6 cellular contexts compared by ENCODE assay signal in the genomic region with DNA sequence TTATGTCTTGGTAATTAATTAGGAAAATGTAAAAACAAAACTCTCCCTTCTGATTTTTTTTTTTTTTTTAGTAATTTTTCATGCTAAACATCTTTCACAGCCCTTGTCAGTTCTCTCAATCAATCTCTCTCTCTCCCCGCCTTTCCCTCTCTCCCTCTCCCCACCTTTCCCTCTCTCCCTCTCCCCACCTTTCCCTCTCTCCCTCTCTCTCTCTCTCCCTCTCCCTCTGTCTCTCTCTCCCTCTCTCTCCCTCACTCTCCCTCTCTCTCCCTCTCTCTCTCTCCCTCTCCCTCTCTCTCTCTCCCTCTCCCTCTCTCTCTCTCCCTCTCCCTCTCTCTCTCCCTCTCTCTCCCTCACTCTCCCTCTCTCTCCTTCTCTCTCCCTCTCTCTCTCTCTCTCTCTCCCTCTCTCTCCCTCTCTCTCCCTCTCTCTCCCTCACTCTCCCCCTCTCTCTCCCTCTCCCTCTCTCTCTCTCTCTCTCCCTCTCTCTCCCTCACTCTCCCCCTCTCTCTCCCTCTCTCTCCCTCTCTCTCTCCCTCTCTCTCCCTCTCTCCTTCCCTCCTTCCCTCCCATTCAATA. TPM values are rescaled to one million over a fixed set of nuclear protein-coding genes. Genes with fewer than 3 reads are reported as not detected.
DNase-seq lines count a peak whose midpoint lies in the region; ATAC-seq and TF ChIP-seq lines count a peak whose summit lies in the region.
"Not testable (repeated sequence)": the region's sequence is repeated elsewhere in the genome, so short reads cannot be mapped to it uniquely, and the experiment has no call there.

No MANE protein-coding gene starts in this region.

- H3K4me1 ChIP-seq in BLaER1 treated with 17β-estradiol and CSF1 and Interleukin-3, amounts not matched to agents 10 nM and 100 nM = peaks cover 45 to 62% (median 58%) of the 10 kb centered on the region in 10 experiments

- not testable (repeated sequence) for H3K27me3 ChIP-seq in BLaER1 treated with 17β-estradiol and CSF1 and Interleukin-3, amounts not matched to agents 10 nM and 100 nM; WERI-Rb-1 (ENCODE audit: insufficient read depth, low read depth, severe bottlenecking)

- not testable (repeated sequence) for H4K20me1 ChIP-seq in BLaER1 treated with 17β-estradiol and CSF1 and Interleukin-3, amounts not matched to agents 10 nM and 100 nM

- H3K9me3 Mint-ChIP-seq in dendritic cell treated with granulocyte-macrophage colony-stimulating factor and Interleukin-4, amounts not matched to agents 40 ng/mL and 50 ng/mL, for 4 days; naive B cell: not testable (repeated sequence)

- H3K27ac Mint-ChIP-seq in dendritic cell treated with granulocyte-macrophage colony-stimulating factor and Interleukin-4, amounts not matched to agents 40 ng/mL and 50 ng/mL, for 4 days = peak overlapping the region; percentile 65
- H3K27ac Mint-ChIP-seq in naive B cell = peak overlapping the region in 5 of 6 donors; percentile 72 to 93 (median 86)

- TF ChIP-seq CTCF in WERI-Rb-1 (IDR thresholded peaks at IDR 0.05; ENCODE audit: low read depth, low read length) = not testable (repeated sequence)

- H3K4me3 ChIP-seq in BLaER1 treated with 17β-estradiol and CSF1 and Interleukin-3, amounts not matched to agents 10 nM and 100 nM; WERI-Rb-1 (ENCODE audit: low read depth, low read length): not testable (repeated sequence)

- H3K4me3 Mint-ChIP-seq in dendritic cell treated with granulocyte-macrophage colony-stimulating factor and Interleukin-4, amounts not matched to agents 40 ng/mL and 50 ng/mL, for 4 days = not testable (repeated sequence)
- peak overlapping the region in 5 of 8 donors; percentile 63 to 88 (median 81) for H3K4me3 Mint-ChIP-seq in naive B cell

- not testable (repeated sequence) for H3K27me3 Mint-ChIP-seq in dendritic cell treated with granulocyte-macrophage colony-stimulating factor and Interleukin-4, amounts not matched to agents 40 ng/mL and 50 ng/mL, for 4 days; naive B cell

- not testable (repeated sequence) for H3K36me3 Mint-ChIP-seq in dendritic cell treated with granulocyte-macrophage colony-stimulating factor and Interleukin-4, amounts not matched to agents 40 ng/mL and 50 ng/mL, for 4 days (ENCODE audit: low read depth); naive B cell

- H3K4me1 Mint-ChIP-seq in dendritic cell treated with granulocyte-macrophage colony-stimulating factor and Interleukin-4, amounts not matched to agents 40 ng/mL and 50 ng/mL, for 4 days (ENCODE audit: low read depth) = peaks cover 46% of the 10 kb centered on the region
- peaks cover 63 to 75% (median 72%) of the 10 kb centered on the region in 3 donors for H3K4me1 Mint-ChIP-seq in naive B cell

- peak overlapping the region in 10 of 11 experiments; percentile 68 to 91 (median 80); a peak in 16 of 22 replicates for H3K4me2 ChIP-seq in BLaER1 treated with 17β-estradiol and CSF1 and Interleukin-3, amounts not matched to agents 10 nM and 100 nM

- H3K9me3 ChIP-seq in BLaER1 treated with 17β-estradiol and CSF1 and Interleukin-3, amounts not matched to agents 10 nM and 100 nM (replicated peaks in 1 of 11); WERI-Rb-1 (ENCODE audit: severe bottlenecking): not testable (repeated sequence)

- not testable (repeated sequence) for H3K36me3 ChIP-seq in BLaER1 treated with 17β-estradiol and CSF1 and Interleukin-3, amounts not matched to agents 10 nM and 100 nM; WERI-Rb-1

- ATAC-seq in naive B cell (ENCODE audit: low read depth in 2 of 2) = not testable (repeated sequence)

- H3K9ac ChIP-seq in BLaER1 treated with 17β-estradiol and CSF1 and Interleukin-3, amounts not matched to agents 10 nM and 100 nM = peak overlapping the region in 1 of 11 experiments; percentile 36; a peak in 1 of 22 replicates

- peak overlapping the region in 6 of 11 experiments; percentile 80 to 90 (median 87); a peak in 11 of 22 replicates for H3K27ac ChIP-seq in BLaER1 treated with 17β-estradiol and CSF1 and Interleukin-3, amounts not matched to agents 10 nM and 100 nM
- peak overlapping the region; percentile 15 for H3K27ac ChIP-seq in WERI-Rb-1

- intact Hi-C loops in dendritic cell treated with granulocyte-macrophage colony-stimulating factor and Interleukin-4, amounts not matched to agents 40 ng/mL and 50 ng/mL, for 4 days (cut with micrococcal nuclease) = not testable (repeated sequence)

- DNase-seq in NCI-H2171 treated with DMSO at 0.1 percent for 48 hours (lab: John Stamatoyannopoulos, UW) (peak; percentile 28), left kidney (ENCODE audit: low read depth, low spot score) (peak; percentile 11)
- DNase-seq in WERI-Rb-1, naive B cell: not testable (repeated sequence)

RNA-seq across cellular contexts. Expression of gene TBC1D9, which starts 54.5 kb away (rescaled TPM):
- 10 to 100 TPM in 5 of 6 donors, 1 to 10 TPM in 1; 4.4 to 38.9 (median 21.2) TPM for polyA plus RNA-seq in naive B cell (ENCODE audit: low read depth in 6 of 6)
